Comparison of ENCODE assay signal across 12 cellular contexts in the genomic region with DNA sequence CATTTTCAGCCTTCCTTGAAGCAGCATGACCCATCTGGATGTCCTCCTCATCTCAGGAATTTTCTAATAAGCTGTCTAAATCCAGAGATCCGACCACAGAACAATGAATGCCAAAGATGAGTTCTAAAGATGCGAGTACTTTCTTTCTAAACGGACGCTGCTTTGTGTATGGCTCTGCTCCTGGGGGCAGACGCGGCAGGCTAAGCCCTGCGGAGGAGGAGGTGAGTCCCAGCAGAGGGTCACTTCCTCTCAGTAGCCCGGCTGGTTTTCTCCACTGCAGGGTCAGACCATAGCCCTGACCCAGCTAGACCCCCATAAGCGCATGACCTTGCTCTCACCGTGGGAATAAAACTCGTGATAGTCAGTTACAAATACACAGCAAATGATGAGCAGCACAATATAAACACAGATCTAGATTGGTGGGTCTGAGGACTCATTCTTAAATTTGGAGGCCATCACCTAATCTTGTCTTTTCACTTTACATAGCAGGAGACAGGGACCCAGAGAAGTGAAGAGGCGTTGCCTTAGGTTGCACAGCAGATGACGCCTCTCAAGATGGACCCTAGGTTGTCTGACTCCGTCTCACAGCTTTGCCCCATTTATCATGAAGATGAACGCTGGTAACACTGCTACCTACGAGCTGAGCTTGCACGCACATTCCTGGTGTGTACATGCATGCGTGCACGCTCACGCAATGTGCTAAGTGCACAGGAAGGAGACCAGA. TPM values are rescaled to one million over a fixed set of nuclear protein-coding genes. Genes with fewer than 3 reads are reported as not detected.
DNase-seq lines count a peak whose midpoint lies in the region; ATAC-seq and TF ChIP-seq lines count a peak whose summit lies in the region.
"Had no signal": no experiment of that assay in that cellular context is flagged by ENCODE, and none has a peak within 500 bp of the region (broad histone marks: within the 10 kb centered on the region; RNA-seq: fewer than 3 reads in every experiment).

No MANE protein-coding gene starts in this region.

- intact Hi-C loops in sciatic nerve (cut with DNase I) = no loop called here

- H3K9me3 ChIP-seq in RWPE2 (ENCODE audit: severe bottlenecking) = no peaks in the 10 kb centered on the region

- peak; percentile 23 for DNase-seq in ELF-1 (ENCODE audit: low read depth, low spot score)
- no peak for DNase-seq in RWPE2 (ENCODE audit: low spot score)
- DNase-seq in epithelial cell of prostate (ENCODE audit: low read depth, low spot score) = no peak
- DNase-seq in sciatic nerve (ENCODE audit: low spot score) = no peak
- DNase-seq in NCI-H748 treated with DMSO at 0.1 percent for 48 hours (lab: John Stamatoyannopoulos, UW) = no peak
- DNase-seq in NCI-H748 (lab: John Stamatoyannopoulos, UW; ENCODE audit: unreplicated experiment) = no peak
- DNase-seq: erythroblast; naive thymus-derived CD8-positive, alpha-beta T cell had no signal

- no peak overlapping the region for H3K4me3 ChIP-seq in RWPE2 (ENCODE audit: severe bottlenecking)

- H3K27ac ChIP-seq in RWPE2 (ENCODE audit: poor library complexity, severe bottlenecking) (peak overlapping the region; percentile 98), epithelial cell of prostate (peak overlapping the region; percentile 99)

- no peak for TF ChIP-seq CTCF in RWPE2 (IDR thresholded peaks at IDR 0.05; ENCODE audit: poor library complexity, severe bottlenecking)

- H3K27me3 ChIP-seq in RWPE2 (ENCODE audit: insufficient read depth, poor library complexity, severe bottlenecking) = no peaks in the 10 kb centered on the region

- peaks cover 89% of the 10 kb centered on the region for H3K36me3 ChIP-seq in RWPE2 (ENCODE audit: low read depth)

- ATAC-seq in RWPE2 (ENCODE audit: low read depth) = no peak
- ATAC-seq in sciatic nerve = peak; percentile 13
- no peak for ATAC-seq in GM18870 (IDR thresholded peaks at IDR 0.05; ENCODE audit: unreplicated experiment)
- no peak for ATAC-seq in HG03439 (IDR thresholded peaks at IDR 0.05; ENCODE audit: unreplicated experiment)
- ATAC-seq: naive thymus-derived CD8-positive, alpha-beta T cell had no signal

- H3K4me1 ChIP-seq in RWPE2 (ENCODE audit: insufficient read depth, poor library complexity, severe bottlenecking) = peaks cover 47% of the 10 kb centered on the region

RNA-seq across cellular contexts. Expression of a gene that starts 16.6 kb away (rescaled TPM):
- 74.3 TPM for total RNA-seq in sciatic nerve

RNA-seq across cellular contexts. Expression of a gene that starts 39.1 kb away (rescaled TPM):
- total RNA-seq in sciatic nerve = not detected
- total RNA-seq: activated CD8-positive, alpha-beta memory T cell treated with anti-CD3 and anti-CD28 coated beads for 36 hours; naive thymus-derived CD8-positive, alpha-beta T cell; NCI-H460 had no signal
